Comparison of ENCODE assay signal across 13 cellular contexts in genomic region chr3:58521002-58521670, GRCh38. TPM values are rescaled to one million over a fixed set of nuclear protein-coding genes. Genes with fewer than 3 reads are reported as not detected.
A peak's percentile ranks its signal among the peaks of the same experiment; 100 is the strongest.
DNase-seq lines count a peak whose midpoint lies in the region; ATAC-seq and TF ChIP-seq lines count a peak whose summit lies in the region.
"Had no signal": no experiment of that assay in that cellular context is flagged by ENCODE, and none has a peak within 500 bp of the region (broad histone marks: within the 10 kb centered on the region; RNA-seq: fewer than 3 reads in every experiment).

No MANE protein-coding gene starts in this region.

- no peaks in the 10 kb centered on the region for H3K9me3 Mint-ChIP-seq in CD4-positive, alpha-beta T cell
- H3K9me3 Mint-ChIP-seq: activated CD4-positive, alpha-beta T cell treated with anti-CD3 and anti-CD28 coated beads, Interleukin-2, amount 10 ng/mL, durations not matched to agents 7 days and 5 days had no signal

- H3K27ac ChIP-seq in right cardiac atrium (ENCODE audit: low read length) (no peak overlapping the region), suprapubic skin (no peak overlapping the region)
- H3K27ac ChIP-seq in CD4-positive, alpha-beta T cell (ENCODE audit: low read depth, low read length) = no peak overlapping the region

- POLR2A ChIA-PET in CD4-positive, alpha-beta T cell (lab: Charles Lee) = no interaction called here

- 67% methylated on average over 7 of the region's 7 CpGs for WGBS in right cardiac atrium
- 88% methylated on average over 5 of the region's 7 CpGs for WGBS in suprapubic skin

- TF ChIP-seq CTCF in fibroblast of mammary gland (conservative IDR thresholded peaks at IDR 0.05; ENCODE audit: control insufficient read depth, insufficient read depth, low read depth, low read length) (no peak), suprapubic skin (IDR thresholded peaks at IDR 0.05) (no peak)
- TF ChIP-seq CTCF in CD4-positive, alpha-beta T cell (IDR thresholded peaks at IDR 0.05) = no peak

- no peak overlapping the region for H3K4me3 ChIP-seq in right cardiac atrium (ENCODE audit: low read length)
- H3K4me3 ChIP-seq in fibroblast of mammary gland (ENCODE audit: control insufficient read depth, low read depth, low read length) = no peak overlapping the region
- H3K4me3 ChIP-seq in suprapubic skin = no peak overlapping the region

- no peak overlapping the region for H3K4me3 Mint-ChIP-seq in CD4-positive, alpha-beta T cell
- H3K4me3 Mint-ChIP-seq: activated CD4-positive, alpha-beta T cell treated with anti-CD3 and anti-CD28 coated beads, Interleukin-2, amount 10 ng/mL, durations not matched to agents 7 days and 5 days had no signal

- intact Hi-C loops in left ventricle myocardium superior (cut with micrococcal nuclease) (no loop called here), right cardiac atrium (cut with DNase I) (loop anchor here in 1 of 4 donors (10.0 kb wide), 1 partner anchor 206 kb away; no protein-coding TSS in a partner anchor)
- intact Hi-C loops in CD4-positive, alpha-beta T cell (cut with DNase I, micrococcal nuclease) = no loop called here

- H3K4me1 Mint-ChIP-seq in CD4-positive, alpha-beta T cell (ENCODE audit: low read depth) = no peaks in the 10 kb centered on the region
- H3K4me1 Mint-ChIP-seq: activated CD4-positive, alpha-beta T cell treated with anti-CD3 and anti-CD28 coated beads, Interleukin-2, amount 10 ng/mL, durations not matched to agents 7 days and 5 days had no signal

- no peak overlapping the region for H3K27ac Mint-ChIP-seq in CD4-positive, alpha-beta T cell
- H3K27ac Mint-ChIP-seq: activated CD4-positive, alpha-beta T cell treated with anti-CD3 and anti-CD28 coated beads, Interleukin-2, amount 10 ng/mL, durations not matched to agents 7 days and 5 days had no signal

- no peaks in the 10 kb centered on the region for H3K27me3 ChIP-seq in right cardiac atrium (ENCODE audit: control insufficient read depth, insufficient read depth)
- no peaks in the 10 kb centered on the region for H3K27me3 ChIP-seq in CD4-positive, alpha-beta T cell (ENCODE audit: control insufficient read depth, insufficient read depth, low read length)
- no peaks in the 10 kb centered on the region for H3K27me3 ChIP-seq in suprapubic skin

- H3K36me3 Mint-ChIP-seq in CD4-positive, alpha-beta T cell (ENCODE audit: low read depth) = no peaks in the 10 kb centered on the region

- H3K27me3 Mint-ChIP-seq in CD4-positive, alpha-beta T cell = no peaks in the 10 kb centered on the region
- H3K27me3 Mint-ChIP-seq: activated CD4-positive, alpha-beta T cell treated with anti-CD3 and anti-CD28 coated beads, Interleukin-2, amount 10 ng/mL, durations not matched to agents 7 days and 5 days had no signal

- H3K36me3 ChIP-seq in suprapubic skin = peaks cover 40% of the 10 kb centered on the region

- TF ChIP-seq EP300 in suprapubic skin (IDR thresholded peaks at IDR 0.05) = no peak

- TF ChIP-seq POLR2A in suprapubic skin (IDR thresholded peaks at IDR 0.05) = no peak

- DNase-seq in left ventricle myocardium superior (no peak), right cardiac atrium (no peak), NCI-H774 (lab: John Stamatoyannopoulos, UW) (peak; percentile 60), fibroblast of mammary gland (ENCODE audit: low read depth) (peak; percentile 47), suprapubic skin (ENCODE audit: low spot score in 2 of 2) (no peak)
- DNase-seq in CD4-positive, alpha-beta T cell = no peak
- no peak for DNase-seq in activated naive CD4-positive, alpha-beta T cell treated with Interleukin-2 at 50 U/mL for 16 hours
- DNase-seq: activated CD4-positive, alpha-beta T cell treated with anti-CD3 and anti-CD28 coated beads, Interleukin-2, amount 10 ng/mL, durations not matched to agents 7 days and 5 days; AML-193; GDM1; KG1 had no signal

- CTCF ChIA-PET in CD4-positive, alpha-beta T cell (lab: Charles Lee) = no interaction called here

- H3K9me3 ChIP-seq in right cardiac atrium (ENCODE audit: control insufficient read depth, low read length) = no peaks in the 10 kb centered on the region
- no peaks in the 10 kb centered on the region for H3K9me3 ChIP-seq in CD4-positive, alpha-beta T cell (ENCODE audit: control insufficient read depth, low read length)
- H3K9me3 ChIP-seq in suprapubic skin = no peaks in the 10 kb centered on the region

- H3K4me1 ChIP-seq in right cardiac atrium (ENCODE audit: control insufficient read depth, insufficient read depth, low read length) = no peaks in the 10 kb centered on the region
- peaks cover 4% of the 10 kb centered on the region for H3K4me1 ChIP-seq in suprapubic skin

- ATAC-seq in left ventricle myocardium superior (peak; percentile 33), right cardiac atrium (no peak), GM21515 (IDR thresholded peaks at IDR 0.05; ENCODE audit: unreplicated experiment) (no peak)
- ATAC-seq in CD4-positive, alpha-beta T cell (ENCODE audit: poor library complexity) = no peak
- ATAC-seq: SK-N-SH treated with all-trans-retinoic acid at 6 μM for 48 hours had no signal

RNA-seq across cellular contexts. Expression of gene ACOX2, which starts 15.9 kb away (rescaled TPM):
- total RNA-seq in left ventricle myocardium superior (41.4 TPM), right cardiac atrium (10 to 100 TPM; 23.4 to 42.2 (median 40.6) TPM), suprapubic skin (10 to 100 TPM in 1 of 4 donors, 1 to 10 TPM in 3; 5.7 to 12.2 (median 8.5) TPM)
- 33.9 TPM for polyA plus RNA-seq in right cardiac atrium
- not detected for total RNA-seq in CD4-positive, alpha-beta T cell
- total RNA-seq: activated CD4-positive, alpha-beta T cell treated with anti-CD3 and anti-CD28 coated beads, Interleukin-2, amount 10 ng/mL, durations not matched to agents 7 days and 5 days had no signal

RNA-seq across cellular contexts. Expression of gene KCTD6, which starts 29.2 kb away (rescaled TPM):
- total RNA-seq in left ventricle myocardium superior (8.5 TPM), right cardiac atrium (10 to 100 TPM in 1 of 4 donors, 1 to 10 TPM in 3; 8.0 to 10.3 (median 8.3) TPM), suprapubic skin (10 to 100 TPM in 2 of 4 donors, 1 to 10 TPM in 2; 8.0 to 19.2 (median 12.7) TPM)
- 9.7 TPM for polyA plus RNA-seq in right cardiac atrium
- 1 to 10 TPM; 3.8 to 5.0 TPM for total RNA-seq in CD4-positive, alpha-beta T cell

RNA-seq across cellular contexts. Expression of gene FAM107A, which starts 56.1 kb away (rescaled TPM):
- total RNA-seq in left ventricle myocardium superior (78.0 TPM), right cardiac atrium (10 to 100 TPM; 38.0 to 80.8 (median 58.0) TPM), suprapubic skin (10 to 100 TPM; 18.1 to 33.4 (median 24.6) TPM)
- polyA plus RNA-seq in right cardiac atrium = 52.7 TPM
- total RNA-seq in CD4-positive, alpha-beta T cell = not detected
- total RNA-seq: activated CD4-positive, alpha-beta T cell treated with anti-CD3 and anti-CD28 coated beads, Interleukin-2, amount 10 ng/mL, durations not matched to agents 7 days and 5 days had no signal

Comparison
In these comparisons a context has a peak if more than half of its experiments do, and no peak if none do; other contexts are left out.
1. DNase-seq: peak in NCI-H774 (single experiment) and fibroblast of mammary gland (single experiment); none in left ventricle myocardium superior (single experiment), right cardiac atrium (0 of 3), CD4-positive, alpha-beta T cell (0 of 10), suprapubic skin (0 of 2) and activated naive CD4-positive, alpha-beta T cell treated with Interleukin-2 at 50 U/mL for 16 hours (single experiment).
2. RNA of gene ACOX2, which starts 15.9 kb away (total RNA-seq): 41.4 TPM in left ventricle myocardium superior (single experiment), 23.4 to 42.2 TPM in right cardiac atrium and 5.7 to 12.2 TPM in suprapubic skin; not detected in CD4-positive, alpha-beta T cell; every median in the first group is over 4 times any median in the second.
3. RNA of gene FAM107A, which starts 56.1 kb away (total RNA-seq): 78.0 TPM in left ventricle myocardium superior (single experiment), 38.0 to 80.8 TPM in right cardiac atrium and 18.1 to 33.4 TPM in suprapubic skin; not detected in CD4-positive, alpha-beta T cell; every median in the first group is over 10 times any median in the second.